ENCODE assay signal across 1 cellular context in the genomic region with DNA sequence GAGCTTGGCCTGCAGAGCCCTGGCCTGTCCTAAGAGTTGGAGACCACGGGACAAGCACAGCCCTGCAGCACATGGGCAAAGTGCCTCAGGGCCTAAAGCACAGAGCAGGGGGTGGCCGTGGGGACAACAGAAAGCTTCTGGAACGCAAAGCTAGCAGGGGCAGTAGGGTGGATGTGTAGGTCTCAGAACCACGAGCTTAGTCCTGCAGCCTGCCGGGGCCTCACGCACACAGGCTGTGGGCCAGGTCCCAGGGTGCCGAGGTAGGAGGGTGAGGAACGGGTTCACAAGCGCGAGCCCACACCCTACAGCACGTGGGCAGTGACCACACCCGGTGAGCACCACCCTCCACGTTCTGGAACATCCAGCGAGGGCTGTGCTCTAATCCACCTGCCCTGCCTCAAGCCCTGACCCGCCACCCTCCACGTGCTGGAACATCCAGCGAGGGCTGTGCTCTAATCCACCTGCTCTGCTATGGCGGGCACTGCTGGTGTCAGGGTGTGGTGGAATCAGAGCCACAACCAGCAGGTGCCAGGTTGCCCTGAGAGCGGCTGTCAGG.
TF ChIP-seq lines count a peak whose summit lies in the region.

No MANE protein-coding gene starts in this region.

TF ChIP-seq in K562, 482 proteins besides CTCF, POLR2A, EP300 and RAD21:
- TF ChIP-seq RBFOX2 (IDR thresholded peaks at IDR 0.05; ENCODE audit: low read depth, low read length) = peak; percentile 41; the same call in 1 of the 2 replicates
- TF ChIP-seq ZNF277 (CRISPR knock-in tag; IDR thresholded peaks at IDR 0.05; ENCODE audit: borderline replicate concordance) = no peak
- no peak for TF ChIP-seq KDM4B (IDR thresholded peaks at IDR 0.05; ENCODE audit: borderline replicate concordance in 2 of 2, low read depth in 1 of 2)
- no peak for TF ChIP-seq MAFF (IDR thresholded peaks at IDR 0.05; ENCODE audit: low read length)
- no peak for TF ChIP-seq CHAMP1 (IDR thresholded peaks at IDR 0.05)
- TF ChIP-seq RBM22 (IDR thresholded peaks at IDR 0.05; ENCODE audit: low read depth, low read length, poor library complexity, severe bottlenecking) = peak; percentile 36
- no peak for TF ChIP-seq SMARCC2 (IDR thresholded peaks at IDR 0.05; ENCODE audit: low read depth)
- TF ChIP-seq, protein P1, sequence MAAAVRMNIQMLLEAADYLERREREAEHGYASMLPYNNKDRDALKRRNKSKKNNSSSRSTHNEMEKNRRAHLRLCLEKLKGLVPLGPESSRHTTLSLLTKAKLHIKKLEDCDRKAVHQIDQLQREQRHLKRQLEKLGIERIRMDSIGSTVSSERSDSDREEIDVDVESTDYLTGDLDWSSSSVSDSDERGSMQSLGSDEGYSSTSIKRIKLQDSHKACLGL (CRISPR knock-in tag; IDR thresholded peaks at IDR 0.05; ENCODE audit: borderline replicate concordance, poor library complexity, severe bottlenecking) = no peak
- no peak for TF ChIP-seq MTA1 (IDR thresholded peaks at IDR 0.05; ENCODE audit: borderline replicate concordance)
- no peak for TF ChIP-seq ZBTB1 (CRISPR knock-in tag; IDR thresholded peaks at IDR 0.05; ENCODE audit: borderline replicate concordance, low read depth)
- TF ChIP-seq MCM2 (IDR thresholded peaks at IDR 0.05; ENCODE audit: low read depth) = no peak
- no peak for TF ChIP-seq CCNT2 (IDR thresholded peaks at IDR 0.05; ENCODE audit: borderline replicate concordance, extremely low read depth, insufficient read length, low read depth, low read length)
- no peak for TF ChIP-seq TEAD1 (CRISPR knock-in tag; IDR thresholded peaks at IDR 0.05)
- 0 out of 2 replicates have a peak, but pooled peaks have one; percentile 55 for TF ChIP-seq POLR2G (IDR thresholded peaks at IDR 0.05; ENCODE audit: low read depth, low read length)
- no peak for TF ChIP-seq SIRT6 (IDR thresholded peaks at IDR 0.05; ENCODE audit: low read depth, low read length)
- TF ChIP-seq THRAP3 (IDR thresholded peaks at IDR 0.05; ENCODE audit: borderline replicate concordance) = no peak
- TF ChIP-seq, protein P2, sequence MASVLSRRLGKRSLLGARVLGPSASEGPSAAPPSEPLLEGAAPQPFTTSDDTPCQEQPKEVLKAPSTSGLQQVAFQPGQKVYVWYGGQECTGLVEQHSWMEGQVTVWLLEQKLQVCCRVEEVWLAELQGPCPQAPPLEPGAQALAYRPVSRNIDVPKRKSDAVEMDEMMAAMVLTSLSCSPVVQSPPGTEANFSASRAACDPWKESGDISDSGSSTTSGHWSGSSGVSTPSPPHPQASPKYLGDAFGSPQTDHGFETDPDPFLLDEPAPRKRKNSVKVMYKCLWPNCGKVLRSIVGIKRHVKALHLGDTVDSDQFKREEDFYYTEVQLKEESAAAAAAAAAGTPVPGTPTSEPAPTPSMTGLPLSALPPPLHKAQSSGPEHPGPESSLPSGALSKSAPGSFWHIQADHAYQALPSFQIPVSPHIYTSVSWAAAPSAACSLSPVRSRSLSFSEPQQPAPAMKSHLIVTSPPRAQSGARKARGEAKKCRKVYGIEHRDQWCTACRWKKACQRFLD (CRISPR knock-in tag; IDR thresholded peaks at IDR 0.05) = no peak
- TF ChIP-seq PHB (CRISPR knock-in tag; IDR thresholded peaks at IDR 0.05) = no peak
- TF ChIP-seq, protein P3, sequence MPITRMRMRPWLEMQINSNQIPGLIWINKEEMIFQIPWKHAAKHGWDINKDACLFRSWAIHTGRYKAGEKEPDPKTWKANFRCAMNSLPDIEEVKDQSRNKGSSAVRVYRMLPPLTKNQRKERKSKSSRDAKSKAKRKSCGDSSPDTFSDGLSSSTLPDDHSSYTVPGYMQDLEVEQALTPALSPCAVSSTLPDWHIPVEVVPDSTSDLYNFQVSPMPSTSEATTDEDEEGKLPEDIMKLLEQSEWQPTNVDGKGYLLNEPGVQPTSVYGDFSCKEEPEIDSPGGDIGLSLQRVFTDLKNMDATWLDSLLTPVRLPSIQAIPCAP (CRISPR knock-in tag; IDR thresholded peaks at IDR 0.05; ENCODE audit: borderline replicate concordance) = no peak
- no peak for TF ChIP-seq FOXO4 (CRISPR knock-in tag; IDR thresholded peaks at IDR 0.05)
